19 cellular contexts compared by ENCODE assay signal in genomic region chr2:185255566-185255965, GRCh38.
DNase-seq lines count a peak whose midpoint lies in the region; ATAC-seq, FAIRE-seq and TF ChIP-seq lines count a peak whose summit lies in the region.
"Had no signal": no experiment of that assay in that cellular context is flagged by ENCODE, and none has a peak within 500 bp of the region (broad histone marks: within the 10 kb centered on the region; RNA-seq: fewer than 3 reads in every experiment).

No MANE protein-coding gene starts in this region.

- H3K9me3 Mint-ChIP-seq in MCF 10A (ENCODE audit: unreplicated experiment), result no peaks in the 10 kb centered on the region
- no peaks in the 10 kb centered on the region for H3K9me3 Mint-ChIP-seq in activated CD4-positive, alpha-beta T cell treated with anti-CD3 and anti-CD28 coated beads for 36 hours (ENCODE audit: low read depth)
- H3K9me3 Mint-ChIP-seq: T-helper 1 cell treated with Interleukin-12 subunit alpha and Interleukin-12 subunit beta and Interleukin-4 antibody, amounts not matched to agents 30 μg/mL and 1 μg/mL, for 36 hours had no signal

- H3K36me3 ChIP-seq in breast epithelium, result no peaks in the 10 kb centered on the region
- H3K36me3 ChIP-seq in GM12878 (ENCODE audit: control insufficient read depth in 2 of 2, insufficient read depth in 2 of 2, low read length in 1 of 2), result no peaks in the 10 kb centered on the region
- H3K36me3 ChIP-seq: neutrophil, Peyer's patch, suprapubic skin had no signal

- H3K79me2 ChIP-seq in GM12878 (ENCODE audit: control insufficient read depth, insufficient read depth, low read length), result no peaks in the 10 kb centered on the region

- H3K4me3 ChIP-seq in breast epithelium (no peak overlapping the region), GM12878 (no peak overlapping the region)
- H3K4me3 ChIP-seq: Peyer's patch, suprapubic skin had no signal

- POLR2A ChIA-PET in MCF 10A (lab: Yijun Ruan, JAX), result no interaction called here
- POLR2A ChIA-PET in GM12878 (lab: Charles Lee), result no interaction called here
- POLR2A ChIA-PET in activated CD4-positive, alpha-beta T cell treated with anti-CD3 and anti-CD28 coated beads for 36 hours (lab: Charles Lee), result no interaction called here

- intact Hi-C loops in MCF 10A (cut with micrococcal nuclease) (no loop called here), breast epithelium (cut with DNase I; ENCODE audit: low total_unique reads) (no loop called here), GM12878 (cut with micrococcal nuclease; ENCODE audit: unreplicated experiment) (no loop called here)
- intact Hi-C loops in activated CD4-positive, alpha-beta T cell treated with anti-CD3 and anti-CD28 coated beads for 36 hours (cut with DNase I, micrococcal nuclease), result no loop called here

- H3K9me3 ChIP-seq in breast epithelium (no peaks in the 10 kb centered on the region), GM12878 (replicated peaks; ENCODE audit: control insufficient read depth, insufficient read depth, low read length) (no peaks in the 10 kb centered on the region)
- H3K9me3 ChIP-seq: neutrophil, Peyer's patch, suprapubic skin had no signal

- H3K4me1 Mint-ChIP-seq in MCF 10A (ENCODE audit: insufficient read depth, unreplicated experiment), result peaks cover 11% of the 10 kb centered on the region
- H3K4me1 Mint-ChIP-seq in activated CD4-positive, alpha-beta T cell treated with anti-CD3 and anti-CD28 coated beads for 36 hours, result no peaks in the 10 kb centered on the region
- H3K4me1 Mint-ChIP-seq: IgD-negative memory B cell had no signal

- SMC1A ChIA-PET in GM12878 (lab: Charles Lee; ENCODE audit: uncharacterized antibody, unreplicated experiment), result interaction anchor here (0.7 to 1.7 kb wide), 9 partner anchors 9 to 94 kb away, joined by 3 to 7 read pairs (median 3); no protein-coding TSS in a partner anchor

- in situ Hi-C loops in GM12878 (cut with MboI), result no loop called here

- H3K27me3 Mint-ChIP-seq in MCF 10A (ENCODE audit: insufficient read depth, unreplicated experiment), result no peaks in the 10 kb centered on the region
- no peaks in the 10 kb centered on the region for H3K27me3 Mint-ChIP-seq in activated CD4-positive, alpha-beta T cell treated with anti-CD3 and anti-CD28 coated beads for 36 hours
- H3K27me3 Mint-ChIP-seq: IgD-negative memory B cell had no signal

- H3K4me2 ChIP-seq in GM12878 (ENCODE audit: control insufficient read depth, insufficient read depth), result no peak overlapping the region

- H3K9ac ChIP-seq in GM12878 (ENCODE audit: control insufficient read depth, insufficient read depth, low read length), result no peak overlapping the region

- TF ChIP-seq RAD21 in GM12878 (IDR thresholded peaks at IDR 0.05; ENCODE audit: insufficient read depth, low read depth, low read length), result no peak

- no peak for TF ChIP-seq POLR2A in breast epithelium (IDR thresholded peaks at IDR 0.05)
- no peak for TF ChIP-seq POLR2A in GM12878 (IDR thresholded peaks at IDR 0.05; ENCODE audit: low read depth, low read length)

- peak; percentile 11 for DNase-seq in MCF 10A (ENCODE audit: unreplicated experiment)
- DNase-seq in breast epithelium (ENCODE audit: low spot score in 2 of 2), result no peak
- no peak for DNase-seq in GM12878 (ENCODE audit: low read depth, low spot score)
- DNase-seq in SIG-M5 (lab: John Stamatoyannopoulos, UW), result no peak
- DNase-seq in activated CD4-positive, alpha-beta T cell treated with anti-CD3 and anti-CD28 coated beads, Interleukin-2, amount 50 U/mL, for 4 hours, result no peak
- no peak for DNase-seq in activated CD4-positive, alpha-beta T cell treated with anti-CD3 and anti-CD28 coated beads for 36 hours
- DNase-seq in SK-N-DZ (ENCODE audit: low spot score), result no peak
- DNase-seq: 8988T; activated T-cell treated with anti-CD3 and anti-CD28 coated beads, Interleukin-2, amount 50 U/mL, for 72 hours; mesendoderm; NCI-H1105 treated with DMSO at 0.1 percent for 48 hours; NCI-H226; Peyer's patch had no signal

- no peak for TF ChIP-seq CTCF in MCF 10A (IDR thresholded peaks at IDR 0.05; ENCODE audit: unreplicated experiment)
- no peak for TF ChIP-seq CTCF in breast epithelium (IDR thresholded peaks at IDR 0.05)
- TF ChIP-seq CTCF in GM12878 (IDR thresholded peaks at IDR 0.05 in 2 of 3, conservative IDR thresholded peaks at IDR 0.05 in 1 of 3; ENCODE audit: control insufficient read depth in 2 of 3, extremely low read depth in 1 of 3, insufficient read depth in 1 of 3, low read depth in 3 of 3, low read length in 3 of 3), result no peak

- no peaks in the 10 kb centered on the region for H4K20me1 ChIP-seq in GM12878 (ENCODE audit: control insufficient read depth, insufficient read depth)

- no peaks in the 10 kb centered on the region for H3K4me1 ChIP-seq in breast epithelium
- H3K4me1 ChIP-seq in GM12878 (ENCODE audit: control insufficient read depth, insufficient read depth, low read length), result no peaks in the 10 kb centered on the region
- H3K4me1 ChIP-seq: Peyer's patch, suprapubic skin had no signal

- RAD21 ChIA-PET in GM12878 (lab: Charles Lee; ENCODE audit: unreplicated experiment), result interaction anchor here (1.1 to 1.8 kb wide), 4 partner anchors 9 to 47 kb away, joined by 3 to 6 read pairs (median 4); no protein-coding TSS in a partner anchor

- H3K27ac Mint-ChIP-seq in MCF 10A (ENCODE audit: low read depth, unreplicated experiment), result no peak overlapping the region
- H3K27ac Mint-ChIP-seq in activated CD4-positive, alpha-beta T cell treated with anti-CD3 and anti-CD28 coated beads for 36 hours, result no peak overlapping the region
- H3K27ac Mint-ChIP-seq: activated T-cell treated with anti-CD3 and anti-CD28 coated beads, Interleukin-2, amount 50 U/mL, for 72 hours; IgD-negative memory B cell; T-helper 1 cell treated with Interleukin-12 subunit alpha and Interleukin-12 subunit beta and Interleukin-4 antibody, amounts not matched to agents 30 μg/mL and 1 μg/mL, for 36 hours had no signal

- H3K36me3 Mint-ChIP-seq in MCF 10A (ENCODE audit: insufficient read depth, unreplicated experiment), result no peaks in the 10 kb centered on the region
- H3K36me3 Mint-ChIP-seq in activated CD4-positive, alpha-beta T cell treated with anti-CD3 and anti-CD28 coated beads for 36 hours (ENCODE audit: low read depth), result no peaks in the 10 kb centered on the region
- H3K36me3 Mint-ChIP-seq: IgD-negative memory B cell had no signal

- ATAC-seq in HG03159 (IDR thresholded peaks at IDR 0.05; ENCODE audit: unreplicated experiment) (peak; percentile 81), GM12878 (peak; percentile 73)
- ATAC-seq in activated CD4-positive, alpha-beta T cell treated with anti-CD3 and anti-CD28 coated beads for 36 hours, result no peak
- ATAC-seq: activated T-cell treated with anti-CD3 and anti-CD28 coated beads, Interleukin-2, amount 50 U/mL, for 72 hours had no signal

- CTCF ChIA-PET in MCF 10A (lab: Yijun Ruan, JAX), result no interaction called here
- CTCF ChIA-PET in GM12878 (lab: Yijun Ruan, JAX), result interaction anchor here (0.8 to 1.4 kb wide), 4 partner anchors 20 to 941 kb away, joined by 3 read pairs; no protein-coding TSS in a partner anchor
- CTCF ChIA-PET in activated CD4-positive, alpha-beta T cell treated with anti-CD3 and anti-CD28 coated beads for 36 hours (lab: Charles Lee), result no interaction called here

- no peak overlapping the region for H3K4me3 Mint-ChIP-seq in MCF 10A (ENCODE audit: unreplicated experiment)
- H3K4me3 Mint-ChIP-seq in activated CD4-positive, alpha-beta T cell treated with anti-CD3 and anti-CD28 coated beads for 36 hours, result no peak overlapping the region
- H3K4me3 Mint-ChIP-seq: activated T-cell treated with anti-CD3 and anti-CD28 coated beads, Interleukin-2, amount 50 U/mL, for 72 hours; IgD-negative memory B cell; T-helper 1 cell treated with Interleukin-12 subunit alpha and Interleukin-12 subunit beta and Interleukin-4 antibody, amounts not matched to agents 30 μg/mL and 1 μg/mL, for 36 hours had no signal

- H3K27ac ChIP-seq in breast epithelium (no peak overlapping the region), GM12878 (ENCODE audit: control insufficient read depth, insufficient read depth) (no peak overlapping the region)
- H3K27ac ChIP-seq: neutrophil, Peyer's patch, suprapubic skin had no signal

- no peak for FAIRE-seq in GM12878 (lab: Jason Lieb, UNC)
- FAIRE-seq: H1 had no signal

- WGBS in GM12878 (ENCODE audit: insufficient coverage, insufficient replicate concordance, low lambda C conversion rate, missing lambda C conversion rate), result 0% methylated on average over 1 of the region's 1 CpG

- BruUV-seq in MCF 10A (replicated peaks; lab: Mats Ljungman, UMichigan) (no TSS peak), GM12878 (replicated peaks; lab: Mats Ljungman, UMichigan) (no TSS peak)

- no peak for TF ChIP-seq EP300 in GM12878 (IDR thresholded peaks at IDR 0.05; ENCODE audit: borderline replicate concordance in 1 of 2, control insufficient read depth in 1 of 2, low read depth in 2 of 2, low read length in 2 of 2)

- H3K27me3 ChIP-seq in breast epithelium, result no peaks in the 10 kb centered on the region
- no peaks in the 10 kb centered on the region for H3K27me3 ChIP-seq in GM12878 (replicated peaks in 1 of 2; ENCODE audit: control insufficient read depth in 2 of 2, insufficient read depth in 2 of 2, low read length in 1 of 2)
- H3K27me3 ChIP-seq: neutrophil, Peyer's patch, suprapubic skin had no signal

- H2AFZ ChIP-seq in GM12878 (ENCODE audit: control insufficient read depth, low read depth, low read length), result no peak overlapping the region

TF ChIP-seq in GM12878, 131 proteins besides CTCF, POLR2A, EP300 and RAD21:
- TF ChIP-seq BHLHE40 (IDR thresholded peaks at IDR 0.05; ENCODE audit: borderline replicate concordance in 1 of 2, low read depth in 2 of 2, low read length in 1 of 2) (peak; percentile 74 to 86), NRF1 (conservative IDR thresholded peaks at IDR 0.05; ENCODE audit: low read depth, low read length) (no peak), ATF7 (IDR thresholded peaks at IDR 0.05; ENCODE audit: low read depth) (0 out of 2 replicates have a peak, but pooled peaks have one; percentile 26)
TF ChIP-seq in GM12878: peak in this region for 2.
